In genomic region chr18:31685097-31686082, GRCh38 we compare ENCODE assay signal across 1 cellular context.
TF ChIP-seq lines count a peak whose summit lies in the region.

No MANE protein-coding gene starts in this region.

TF ChIP-seq in HepG2, 621 proteins besides CTCF, POLR2A, EP300 and RAD21 (continued from another document):
- TF ChIP-seq MYNN (CRISPR knock-in tag; IDR thresholded peaks at IDR 0.05; ENCODE audit: low read depth) (no peak), ZBTB7B (CRISPR knock-in tag; IDR thresholded peaks at IDR 0.05) (peak; percentile 74; the same call in 1 of the 2 replicates), KAT2B (IDR thresholded peaks at IDR 0.05; ENCODE audit: borderline replicate concordance, low read depth, low read length) (no peak), HNRNPK (IDR thresholded peaks at IDR 0.05; ENCODE audit: low read depth, low read length, poor library complexity, severe bottlenecking) (no peak), ZNF383 (CRISPR knock-in tag; IDR thresholded peaks at IDR 0.05; ENCODE audit: borderline replicate concordance) (no peak), PHF8 (CRISPR knock-in tag; IDR thresholded peaks at IDR 0.05) (peak; percentile 63; the same call in 1 of the 2 replicates), MED1 (CRISPR knock-in tag; IDR thresholded peaks at IDR 0.05) (0 out of 2 replicates have a peak, but pooled peaks have one; percentile 35), ZKSCAN5 (CRISPR knock-in tag; IDR thresholded peaks at IDR 0.05) (no peak), GPBP1L1 (CRISPR knock-in tag; IDR thresholded peaks at IDR 0.05) (no peak), ZNF879 (CRISPR knock-in tag; IDR thresholded peaks at IDR 0.05) (no peak), SMAD3 (CRISPR knock-in tag; IDR thresholded peaks at IDR 0.05) (no peak), ZNF790 (CRISPR knock-in tag; IDR thresholded peaks at IDR 0.05; ENCODE audit: borderline replicate concordance) (no peak), KAT8 (CRISPR knock-in tag; IDR thresholded peaks at IDR 0.05) (no peak), IRX3 (CRISPR knock-in tag; IDR thresholded peaks at IDR 0.05; ENCODE audit: borderline replicate concordance, low read depth) (0 out of 2 replicates have a peak, but pooled peaks have one; percentile 86), ZNF142 (CRISPR knock-in tag; IDR thresholded peaks at IDR 0.05) (peak; percentile 63; the same call in 1 of the 2 replicates), ZNF788 (CRISPR knock-in tag; IDR thresholded peaks at IDR 0.05; ENCODE audit: borderline replicate concordance) (no peak), PREB (CRISPR knock-in tag; IDR thresholded peaks at IDR 0.05) (no peak), NFE2 (CRISPR knock-in tag; IDR thresholded peaks at IDR 0.05) (no peak), CENPX (CRISPR knock-in tag; IDR thresholded peaks at IDR 0.05) (no peak), SALL1 (CRISPR knock-in tag; IDR thresholded peaks at IDR 0.05) (peak; percentile 55), ZNF326 (CRISPR knock-in tag; IDR thresholded peaks at IDR 0.05; ENCODE audit: borderline replicate concordance) (no peak), ZNF138 (CRISPR knock-in tag; IDR thresholded peaks at IDR 0.05; ENCODE audit: low read depth) (no peak), ZNF556 (CRISPR knock-in tag; IDR thresholded peaks at IDR 0.05; ENCODE audit: borderline replicate concordance) (no peak), HMG20B (CRISPR knock-in tag; conservative IDR thresholded peaks at IDR 0.05) (no peak), HNRNPLL (IDR thresholded peaks at IDR 0.05; ENCODE audit: low read depth, low read length, poor library complexity, severe bottlenecking) (peak; percentile 76), NR2F2 (IDR thresholded peaks at IDR 0.05; ENCODE audit: borderline replicate concordance, low read depth) (no peak), ZFP90 (CRISPR knock-in tag; IDR thresholded peaks at IDR 0.05; ENCODE audit: borderline replicate concordance) (peak; percentile 78; the same call in 1 of the 2 replicates), PRDM15 (CRISPR knock-in tag; IDR thresholded peaks at IDR 0.05) (no peak), KDM3A (CRISPR knock-in tag; IDR thresholded peaks at IDR 0.05; ENCODE audit: low read depth) (no peak)
